Comparison of ENCODE assay signal across 15 cellular contexts in genomic region chr22:49828599-49828965, GRCh38. TPM values are rescaled to one million over a fixed set of nuclear protein-coding genes. Genes with fewer than 3 reads are reported as not detected.
A peak's percentile ranks its signal among the peaks of the same experiment; 100 is the strongest.
DNase-seq lines count a peak whose midpoint lies in the region; FAIRE-seq and TF ChIP-seq lines count a peak whose summit lies in the region.
"Had no signal": no experiment of that assay in that cellular context is flagged by ENCODE, and none has a peak within 500 bp of the region (broad histone marks: within the 10 kb centered on the region; RNA-seq: fewer than 3 reads in every experiment).

No MANE protein-coding gene starts in this region.

- POLR2A ChIA-PET in activated CD4-positive, alpha-beta T cell treated with anti-CD3 and anti-CD28 coated beads, Interleukin-2, amount 10 ng/mL, durations not matched to agents 7 days and 5 days (lab: Charles Lee), result no interaction called here

- H3K79me2 ChIP-seq in trophoblast cell (ENCODE audit: control insufficient read depth, insufficient read depth, low read length, poor library complexity), result peaks cover 31% of the 10 kb centered on the region

- H3K27me3 ChIP-seq in trophoblast cell (ENCODE audit: insufficient read depth, low read length), result no peaks in the 10 kb centered on the region
- H3K27me3 ChIP-seq: uterus had no signal

- CTCF ChIA-PET in activated CD4-positive, alpha-beta T cell treated with anti-CD3 and anti-CD28 coated beads, Interleukin-2, amount 10 ng/mL, durations not matched to agents 7 days and 5 days (lab: Charles Lee), result interaction anchor here (1.0 kb wide), 1 partner anchor 10 kb away, joined by 5 read pairs; no protein-coding TSS in a partner anchor

- H3K4ac ChIP-seq in trophoblast cell (ENCODE audit: low read depth, low read length), result no peak overlapping the region

- peaks cover 39% of the 10 kb centered on the region for H3K4me1 Mint-ChIP-seq in activated CD4-positive, alpha-beta T cell treated with anti-CD3 and anti-CD28 coated beads, Interleukin-2, amount 10 ng/mL, durations not matched to agents 7 days and 5 days
- peaks cover 55% of the 10 kb centered on the region for H3K4me1 Mint-ChIP-seq in dendritic cell treated with granulocyte-macrophage colony-stimulating factor and Interleukin-4, amounts not matched to agents 40 ng/mL and 50 ng/mL, for 4 days (ENCODE audit: low read depth)

- H2BK120ac ChIP-seq in trophoblast cell (ENCODE audit: insufficient read depth, low read length, poor library complexity), result no peak overlapping the region

- intact Hi-C loops in dendritic cell treated with granulocyte-macrophage colony-stimulating factor and Interleukin-4, amounts not matched to agents 40 ng/mL and 50 ng/mL, for 4 days (cut with micrococcal nuclease), result no loop called here

- no peak overlapping the region for H3K18ac ChIP-seq in trophoblast cell (ENCODE audit: low read length)

- peaks cover 17 to 22% of the 10 kb centered on the region in 2 experiments for H3K4me1 ChIP-seq in trophoblast cell (ENCODE audit: control insufficient read depth in 1 of 2, insufficient read depth in 2 of 2, low read length in 2 of 2)

- H2AFZ ChIP-seq in trophoblast cell (ENCODE audit: insufficient read depth, low read length, poor library complexity), result no peak overlapping the region

- peaks cover 30% of the 10 kb centered on the region for H3K36me3 Mint-ChIP-seq in activated CD4-positive, alpha-beta T cell treated with anti-CD3 and anti-CD28 coated beads, Interleukin-2, amount 10 ng/mL, durations not matched to agents 7 days and 5 days (ENCODE audit: low read depth)
- peaks cover 32% of the 10 kb centered on the region for H3K36me3 Mint-ChIP-seq in dendritic cell treated with granulocyte-macrophage colony-stimulating factor and Interleukin-4, amounts not matched to agents 40 ng/mL and 50 ng/mL, for 4 days (ENCODE audit: low read depth)

- peak overlapping the region; percentile 48 for H2AK5ac ChIP-seq in trophoblast cell (ENCODE audit: low read length)

- no peak overlapping the region for H4K12ac ChIP-seq in trophoblast cell (ENCODE audit: low read depth, low read length)

- peaks cover 16 to 17% of the 10 kb centered on the region in 2 experiments for H3K36me3 ChIP-seq in trophoblast cell (ENCODE audit: control insufficient read depth in 1 of 2, insufficient read depth in 2 of 2, low read length in 2 of 2)
- H3K36me3 ChIP-seq: uterus had no signal

- H3K9me3 ChIP-seq in trophoblast cell (ENCODE audit: insufficient read depth, low read depth, low read length), result peaks cover 5% of the 10 kb centered on the region
- H3K9me3 ChIP-seq: uterus had no signal

- H3K27ac Mint-ChIP-seq in activated CD4-positive, alpha-beta T cell treated with anti-CD3 and anti-CD28 coated beads, Interleukin-2, amount 10 ng/mL, durations not matched to agents 7 days and 5 days, result peak overlapping the region; percentile 91
- H3K27ac Mint-ChIP-seq in dendritic cell treated with granulocyte-macrophage colony-stimulating factor and Interleukin-4, amounts not matched to agents 40 ng/mL and 50 ng/mL, for 4 days, result peak overlapping the region; percentile 79

- H3K9ac ChIP-seq in trophoblast cell (ENCODE audit: low read length), result no peak overlapping the region

- DNase-seq in activated CD4-positive, alpha-beta T cell treated with anti-CD3 and anti-CD28 coated beads, Interleukin-2, amount 10 ng/mL, durations not matched to agents 7 days and 5 days, result no peak
- DNase-seq in activated CD4-positive, alpha-beta T cell treated with anti-CD3 and anti-CD28 coated beads, Interleukin-2, amount 50 U/mL, for 48 hours, result no peak
- no peak for DNase-seq in LNCaP clone FGC (ENCODE audit: low read depth)
- DNase-seq in trophoblast cell, result no peak
- no peak for DNase-seq in D341Med (ENCODE audit: low spot score)
- no peak for DNase-seq in urothelium cell line (ENCODE audit: low spot score)
- DNase-seq in NCI-H2081 treated with DMSO at 0.1 percent for 48 hours (lab: John Stamatoyannopoulos, UW), result no peak
- DNase-seq: effector CD4-positive, alpha-beta T cell; HFFc6; KBM-7; NCI-H2081; NK-92 treated with Interleukin-12 subunit alpha and Interleukin-12 subunit beta, amount 100 ng/mL, for 24 hours; stimulated activated CD4-positive, alpha-beta T cell treated with anti-CD3 and anti-CD28 coated beads, Interleukin-12 subunit alpha, Interleukin-12 subunit beta, amount 100 ng/mL, for 4 hours had no signal

- peaks cover 13% of the 10 kb centered on the region for H3K79me1 ChIP-seq in trophoblast cell (ENCODE audit: low read length)

- H2BK5ac ChIP-seq in trophoblast cell (ENCODE audit: low read depth, low read length, poor library complexity), result no peak overlapping the region

- H3K23ac ChIP-seq in trophoblast cell (ENCODE audit: low read length), result no peak overlapping the region

- no peak for TF ChIP-seq CTCF in LNCaP clone FGC (IDR thresholded peaks at IDR 0.05; ENCODE audit: control insufficient read depth, extremely low read depth, insufficient read depth)

- no CpG with 5 or more reads among the region's 14 CpGs for WGBS in trophoblast cell (ENCODE audit: extremely low coverage, insufficient coverage, insufficient read length)

- no peak overlapping the region for H2BK12ac ChIP-seq in trophoblast cell (ENCODE audit: low read length)

- H3K4me3 Mint-ChIP-seq in activated CD4-positive, alpha-beta T cell treated with anti-CD3 and anti-CD28 coated beads, Interleukin-2, amount 10 ng/mL, durations not matched to agents 7 days and 5 days, result peak overlapping the region; percentile 65
- peak overlapping the region; percentile 62 for H3K4me3 Mint-ChIP-seq in dendritic cell treated with granulocyte-macrophage colony-stimulating factor and Interleukin-4, amounts not matched to agents 40 ng/mL and 50 ng/mL, for 4 days

- H3K14ac ChIP-seq in trophoblast cell (ENCODE audit: low read length), result no peak overlapping the region

- H3K27me3 Mint-ChIP-seq in activated CD4-positive, alpha-beta T cell treated with anti-CD3 and anti-CD28 coated beads, Interleukin-2, amount 10 ng/mL, durations not matched to agents 7 days and 5 days, result peaks cover 3% of the 10 kb centered on the region
- peaks cover 3% of the 10 kb centered on the region for H3K27me3 Mint-ChIP-seq in dendritic cell treated with granulocyte-macrophage colony-stimulating factor and Interleukin-4, amounts not matched to agents 40 ng/mL and 50 ng/mL, for 4 days

- H3K4me2 ChIP-seq in trophoblast cell (ENCODE audit: low read length), result no peak overlapping the region

- FAIRE-seq in urothelium cell line (lab: Jason Lieb, UNC), result no peak

- H4K91ac ChIP-seq in trophoblast cell (ENCODE audit: low read depth, low read length), result no peak overlapping the region

- H4K8ac ChIP-seq in trophoblast cell (ENCODE audit: low read depth, low read length), result no peak overlapping the region

- H3K9me3 Mint-ChIP-seq in activated CD4-positive, alpha-beta T cell treated with anti-CD3 and anti-CD28 coated beads, Interleukin-2, amount 10 ng/mL, durations not matched to agents 7 days and 5 days, result no peaks in the 10 kb centered on the region
- H3K9me3 Mint-ChIP-seq in dendritic cell treated with granulocyte-macrophage colony-stimulating factor and Interleukin-4, amounts not matched to agents 40 ng/mL and 50 ng/mL, for 4 days, result no peaks in the 10 kb centered on the region

- H3K4me3 ChIP-seq in LNCaP clone FGC (ENCODE audit: low read depth, low read length), result peak overlapping the region; percentile 55; the same call in 1 of the 2 replicates
- H3K4me3 ChIP-seq in trophoblast cell (ENCODE audit: low read depth, low read length), result no peak overlapping the region

- H3K27ac ChIP-seq in trophoblast cell (ENCODE audit: low read depth, low read length), result no peak overlapping the region

RNA-seq across cellular contexts. Expression of gene BRD1, which starts 0.9 kb away (rescaled TPM):
- total RNA-seq in activated CD4-positive, alpha-beta T cell treated with anti-CD3 and anti-CD28 coated beads, Interleukin-2, amount 10 ng/mL, durations not matched to agents 7 days and 5 days, result 10 to 100 TPM; 46.9 to 49.2 TPM
- polyA plus RNA-seq in trophoblast cell (2013), result 18.7 and 19.7 TPM in 2 replicates

RNA-seq across cellular contexts. Expression of gene ZBED4, which starts 25.1 kb away (rescaled TPM):
- total RNA-seq in activated CD4-positive, alpha-beta T cell treated with anti-CD3 and anti-CD28 coated beads, Interleukin-2, amount 10 ng/mL, durations not matched to agents 7 days and 5 days, result 10 to 100 TPM; 20.0 to 20.8 TPM
- 16.0 and 16.8 TPM in 2 replicates for polyA plus RNA-seq in trophoblast cell (2013)
